Comparison of ENCODE assay signal across 8 cellular contexts in genomic region chr7:130894146-130895005, GRCh38.
DNase-seq lines count a peak whose midpoint lies in the region; ATAC-seq and TF ChIP-seq lines count a peak whose summit lies in the region.

No MANE protein-coding gene starts in this region.

- ATAC-seq in activated CD4-positive, CD25-positive, alpha-beta regulatory T cell treated with anti-CD3 and anti-CD28 coated beads, Interleukin-2, amount 50 U/mL, for 24 hours = peak; percentile 10 to 12
- ATAC-seq in WTC11 (no peak), GM18868 (IDR thresholded peaks at IDR 0.05; ENCODE audit: unreplicated experiment) (no peak)

- POLR2A ChIA-PET in WTC11 (lab: Charles Lee) = no interaction called here

- no peak overlapping the region for H3K4me3 Mint-ChIP-seq in WTC11

- peak overlapping the region; percentile 33 for H3K4me2 ChIP-seq in skeletal muscle satellite cell (ENCODE audit: low read length)

- H3K4me1 ChIP-seq in skeletal muscle satellite cell (ENCODE audit: control insufficient read depth, insufficient read depth, low read length) = peaks cover 90% of the 10 kb centered on the region

- H3K36me3 Mint-ChIP-seq in WTC11 = 0 out of 2 replicates have a peak, but pooled peaks cover 3% of the 10 kb centered on the region

- CTCF ChIA-PET in WTC11 (lab: Charles Lee) = interaction anchor here (4.9 to 5.5 kb wide), 2 partner anchors 8 to 21 kb away, joined by 78 to 129 read pairs; no protein-coding TSS in a partner anchor

- no peaks in the 10 kb centered on the region for H3K9me3 Mint-ChIP-seq in WTC11

- H3K9me3 ChIP-seq in skeletal muscle satellite cell (replicated peaks; ENCODE audit: low read length) = no peaks in the 10 kb centered on the region

- H3K27ac Mint-ChIP-seq in WTC11 = peak overlapping the region; percentile 24; the same call in 1 of the 2 replicates

- H3K27me3 Mint-ChIP-seq in WTC11 (ENCODE audit: low read depth) = no peaks in the 10 kb centered on the region

- DNase-seq in activated CD4-positive, CD25-positive, alpha-beta regulatory T cell treated with anti-CD3 and anti-CD28 coated beads, Interleukin-2, amount 50 U/mL, for 72 hours = no peak
- DNase-seq in WTC11 (ENCODE audit: low spot score) = peak; percentile 34
- peak; percentile 95 for DNase-seq in glomerular visceral epithelial cell (ENCODE audit: extremely low spot score)
- DNase-seq in NOMO-1 treated with dmso at 0.1 percent for 144 hours (lab: John Stamatoyannopoulos, UW; ENCODE audit: unreplicated experiment) = no peak
- no peak for DNase-seq in RPMI8226

- TF ChIP-seq CTCF in WTC11 (IDR thresholded peaks at IDR 0.05) = no peak

- H3K4me3 ChIP-seq in skeletal muscle satellite cell (ENCODE audit: low read length) = no peak overlapping the region

- no peaks in the 10 kb centered on the region for H3K27me3 ChIP-seq in skeletal muscle satellite cell (ENCODE audit: control insufficient read depth, insufficient read depth, low read length)

- peak overlapping the region; percentile 44 for H3K9ac ChIP-seq in skeletal muscle satellite cell (ENCODE audit: low read depth, low read length)

- H3K4me1 Mint-ChIP-seq in WTC11 = peaks cover 33% of the 10 kb centered on the region

- H3K36me3 ChIP-seq in skeletal muscle satellite cell (ENCODE audit: insufficient read depth, low read length) = peaks cover 80% of the 10 kb centered on the region

TF ChIP-seq in WTC11, 78 proteins besides CTCF, POLR2A, EP300 and RAD21:
- TF ChIP-seq ZNF423 (CRISPR knock-in tag; IDR thresholded peaks at IDR 0.05) = peak; percentile 78
- TF ChIP-seq, protein P1, sequence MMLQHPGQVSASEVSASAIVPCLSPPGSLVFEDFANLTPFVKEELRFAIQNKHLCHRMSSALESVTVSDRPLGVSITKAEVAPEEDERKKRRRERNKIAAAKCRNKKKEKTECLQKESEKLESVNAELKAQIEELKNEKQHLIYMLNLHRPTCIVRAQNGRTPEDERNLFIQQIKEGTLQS (CRISPR knock-in tag; conservative IDR thresholded peaks at IDR 0.05) = no peak
TF ChIP-seq in WTC11: peak in this region for 1.

Comparison
In these comparisons a context has a peak if more than half of its experiments do, and no peak if none do; other contexts are left out.
1. ATAC-seq: peak in activated CD4-positive, CD25-positive, alpha-beta regulatory T cell treated with anti-CD3 and anti-CD28 coated beads, Interleukin-2, amount 50 U/mL, for 24 hours (2 of 2); none in WTC11 (single experiment) and GM18868 (single experiment).
2. DNase-seq: peak in WTC11 (single experiment) and glomerular visceral epithelial cell (single experiment); none in activated CD4-positive, CD25-positive, alpha-beta regulatory T cell treated with anti-CD3 and anti-CD28 coated beads, Interleukin-2, amount 50 U/mL, for 72 hours (single experiment), NOMO-1 treated with dmso at 0.1 percent for 144 hours (single experiment) and RPMI8226 (single experiment).